In genomic region chr9:37266630-37267029, GRCh38 we compare ENCODE assay signal across 1 cellular context.
TF ChIP-seq lines count a peak whose summit lies in the region.

No MANE protein-coding gene starts in this region.

TF ChIP-seq in IMR-90, 13 proteins besides CTCF, POLR2A, EP300 and RAD21:
- TF ChIP-seq CEBPB (IDR thresholded peaks at IDR 0.05; ENCODE audit: low read depth, low read length) (peak; percentile 39; the same call in 1 of the 2 replicates), MAFK (IDR thresholded peaks at IDR 0.05; ENCODE audit: low read depth, low read length) (no peak), MXI1 (IDR thresholded peaks at IDR 0.05; ENCODE audit: borderline replicate concordance, low read depth, low read length) (no peak)
